9 cellular contexts compared by ENCODE assay signal in genomic region chr5:119333421-119333851, GRCh38. TPM values are rescaled to one million over a fixed set of nuclear protein-coding genes. Genes with fewer than 3 reads are reported as not detected.
DNase-seq lines count a peak whose midpoint lies in the region; ATAC-seq, FAIRE-seq and TF ChIP-seq lines count a peak whose summit lies in the region.
"Had no signal": no experiment of that assay in that cellular context is flagged by ENCODE, and none has a peak within 500 bp of the region (broad histone marks: within the 10 kb centered on the region; RNA-seq: fewer than 3 reads in every experiment).

No MANE protein-coding gene starts in this region.

- H3K4me1 ChIP-seq in upper lobe of right lung: peaks cover 14% of the 10 kb centered on the region

- ATAC-seq in HG02588 (IDR thresholded peaks at IDR 0.05; ENCODE audit: unreplicated experiment): peak; percentile 29
- ATAC-seq in naive B cell (ENCODE audit: low read depth in 2 of 2): no peak
- no peak for ATAC-seq in upper lobe of right lung

- H3K27me3 ChIP-seq in upper lobe of right lung: no peaks in the 10 kb centered on the region

- intact Hi-C loops in upper lobe of right lung (cut with DNase I): no loop called here

- FAIRE-seq in GM18507 (lab: Jason Lieb, UNC): peak; percentile 79

- H3K4me1 Mint-ChIP-seq in naive B cell: peaks cover 90 to 97% (median 92%) of the 10 kb centered on the region in 3 donors

- H3K9me3 Mint-ChIP-seq in naive B cell: no peaks in the 10 kb centered on the region

- no peaks in the 10 kb centered on the region for H3K27me3 Mint-ChIP-seq in naive B cell

- peaks cover 0 to 12% of the 10 kb centered on the region in 2 donors for H3K36me3 Mint-ChIP-seq in naive B cell

- H3K36me3 ChIP-seq in upper lobe of right lung: no peaks in the 10 kb centered on the region

- POLR2A ChIA-PET in RWPE1 (lab: Yijun Ruan, JAX; ENCODE audit: low non-redundant PET): interaction anchor here (1.0 to 2.7 kb wide), 2 partner anchors 65 to 262 kb away, joined by 3 to 17 read pairs; partner anchors contain the start of gene DMXL1

- DNase-seq in GM18507 (ENCODE audit: extremely low spot score, insufficient read length, low read depth) (no peak), RWPE1 (ENCODE audit: low spot score) (peak; percentile 64), naive B cell (no peak), upper lobe of right lung (no peak), hypothalamus (lab: John Stamatoyannopoulos, UW) (no peak), cerebellum (ENCODE audit: low spot score) (no peak), SIG-M5 (lab: John Stamatoyannopoulos, UW) (no peak)
- DNase-seq: GF-D8 had no signal

- no peaks in the 10 kb centered on the region for H3K9me3 ChIP-seq in upper lobe of right lung

- H3K4me3 ChIP-seq in upper lobe of right lung: no peak overlapping the region

- H3K4me3 Mint-ChIP-seq in naive B cell: peak overlapping the region; percentile 73 to 95 (median 89)

- H3K27ac Mint-ChIP-seq in naive B cell: peak overlapping the region; percentile 83 to 95 (median 88)

- no peak for TF ChIP-seq CTCF in RWPE1 (conservative IDR thresholded peaks at IDR 0.05; ENCODE audit: low read depth)
- TF ChIP-seq CTCF in upper lobe of right lung (IDR thresholded peaks at IDR 0.05): no peak

- CTCF ChIA-PET in RWPE1 (lab: Yijun Ruan, JAX): interaction anchor here (0.7 to 1.0 kb wide), 5 partner anchors 10 to 1694 kb away, joined by 3 to 7 read pairs (median 4); partner anchors contain the start of gene DTWD2

- H3K27ac ChIP-seq in RWPE1: no peak overlapping the region
- no peak overlapping the region for H3K27ac ChIP-seq in upper lobe of right lung

RNA-seq across cellular contexts. Expression of gene TNFAIP8, which starts 22.4 kb away (rescaled TPM):
- polyA plus RNA-seq in naive B cell (ENCODE audit: low read depth in 6 of 6): 100 to 1,000 TPM; 224 to 432 (median 315) TPM
- total RNA-seq in upper lobe of right lung: 22.4 TPM
- total RNA-seq in cerebellum: 8.6 TPM
